Comparison of ENCODE assay signal across 8 cellular contexts in genomic region chr4:82889287-82889686, GRCh38. TPM values are rescaled to one million over a fixed set of nuclear protein-coding genes. Genes with fewer than 3 reads are reported as not detected.
A peak's percentile ranks its signal among the peaks of the same experiment; 100 is the strongest.
DNase-seq lines count a peak whose midpoint lies in the region; ATAC-seq lines count a peak whose summit lies in the region.

No MANE protein-coding gene starts in this region.

- H3K27ac Mint-ChIP-seq in activated T-cell treated with anti-CD3 and anti-CD28 coated beads, Interleukin-2, amount 50 U/mL, for 24 hours: peak overlapping the region; percentile 96
- H3K27ac Mint-ChIP-seq in activated CD8-positive, alpha-beta T cell treated with anti-CD3 and anti-CD28 coated beads, Interleukin-2, amount 10 ng/mL, durations not matched to agents 7 days and 5 days: no peak overlapping the region

- H3K4me3 Mint-ChIP-seq in activated T-cell treated with anti-CD3 and anti-CD28 coated beads, Interleukin-2, amount 50 U/mL, for 24 hours: peak overlapping the region; percentile 85
- H3K4me3 Mint-ChIP-seq in activated CD8-positive, alpha-beta T cell treated with anti-CD3 and anti-CD28 coated beads, Interleukin-2, amount 10 ng/mL, durations not matched to agents 7 days and 5 days: peak overlapping the region; percentile 93

- no peak for DNase-seq in activated T-cell treated with anti-CD3 and anti-CD28 coated beads, Interleukin-2, amount 50 U/mL, for 24 hours
- DNase-seq in activated T-cell treated with anti-CD3 and anti-CD28 coated beads, Interleukin-2, amount 50 U/mL, for 48 hours: no peak
- no peak for DNase-seq in activated CD8-positive, alpha-beta T cell treated with anti-CD3 and anti-CD28 coated beads, Interleukin-2, amount 10 ng/mL, durations not matched to agents 7 days and 5 days
- DNase-seq in NCI-H2081 (lab: John Stamatoyannopoulos, UW): no peak

- H3K4me3 ChIP-seq in iPS-15b (ENCODE audit: low read depth, low read length): peak overlapping the region; percentile 96
- H3K4me3 ChIP-seq in stomach smooth muscle (ENCODE audit: low read length in 2 of 2): peak overlapping the region; percentile 89 to 94

- H3K4me1 Mint-ChIP-seq in activated T-cell treated with anti-CD3 and anti-CD28 coated beads, Interleukin-2, amount 50 U/mL, for 24 hours (ENCODE audit: low read depth): peaks cover 58% of the 10 kb centered on the region
- peaks cover 43% of the 10 kb centered on the region for H3K4me1 Mint-ChIP-seq in activated CD8-positive, alpha-beta T cell treated with anti-CD3 and anti-CD28 coated beads, Interleukin-2, amount 10 ng/mL, durations not matched to agents 7 days and 5 days (ENCODE audit: low read depth)

- POLR2A ChIA-PET in activated CD8-positive, alpha-beta T cell treated with anti-CD3 and anti-CD28 coated beads, Interleukin-2, amount 10 ng/mL, durations not matched to agents 7 days and 5 days (lab: Charles Lee): interaction anchor here (1.0 to 4.1 kb wide), 5 partner anchors 11 to 124 kb away, joined by 5 to 26 read pairs (median 6); partner anchors contain the start of genes LIN54 and THAP9

- H3K27me3 ChIP-seq in iPS-15b (ENCODE audit: control insufficient read depth, insufficient read depth, low read length) (no peaks in the 10 kb centered on the region), stomach smooth muscle (ENCODE audit: control insufficient read depth in 1 of 2, insufficient read depth in 2 of 2, low read length in 2 of 2) (no peaks in the 10 kb centered on the region)

- H3K9ac ChIP-seq in iPS-15b (ENCODE audit: low read depth, low read length) (peak overlapping the region; percentile 98), stomach smooth muscle (ENCODE audit: low read length in 2 of 2) (no peak overlapping the region)

- peaks cover 60% of the 10 kb centered on the region for H3K36me3 Mint-ChIP-seq in activated T-cell treated with anti-CD3 and anti-CD28 coated beads, Interleukin-2, amount 50 U/mL, for 24 hours (ENCODE audit: low read depth)
- peaks cover 49% of the 10 kb centered on the region for H3K36me3 Mint-ChIP-seq in activated CD8-positive, alpha-beta T cell treated with anti-CD3 and anti-CD28 coated beads, Interleukin-2, amount 10 ng/mL, durations not matched to agents 7 days and 5 days (ENCODE audit: low read depth)

- H3K9me3 Mint-ChIP-seq in activated T-cell treated with anti-CD3 and anti-CD28 coated beads, Interleukin-2, amount 50 U/mL, for 24 hours: no peaks in the 10 kb centered on the region
- H3K9me3 Mint-ChIP-seq in activated CD8-positive, alpha-beta T cell treated with anti-CD3 and anti-CD28 coated beads, Interleukin-2, amount 10 ng/mL, durations not matched to agents 7 days and 5 days (ENCODE audit: insufficient read depth): no peaks in the 10 kb centered on the region

- H3K36me3 ChIP-seq in iPS-15b (ENCODE audit: control insufficient read depth, insufficient read depth, low read length) (peaks cover 7% of the 10 kb centered on the region), stomach smooth muscle (ENCODE audit: control insufficient read depth in 2 of 2, insufficient read depth in 2 of 2, low read length in 2 of 2) (peaks cover 0 to 5% of the 10 kb centered on the region in 2 donors)

- H3K9me3 ChIP-seq in iPS-15b (ENCODE audit: control insufficient read depth, insufficient read depth, low read length) (no peaks in the 10 kb centered on the region), stomach smooth muscle (ENCODE audit: control insufficient read depth in 2 of 2, low read length in 2 of 2) (no peaks in the 10 kb centered on the region)

- no peak overlapping the region for H3K27ac ChIP-seq in stomach smooth muscle (ENCODE audit: low read length)

- H3K4me1 ChIP-seq in iPS-15b (ENCODE audit: control insufficient read depth, insufficient read depth, low read length) (peaks cover 3% of the 10 kb centered on the region), stomach smooth muscle (ENCODE audit: control insufficient read depth, insufficient read depth, low read length) (peaks cover 3% of the 10 kb centered on the region)

- H3K27me3 Mint-ChIP-seq in activated T-cell treated with anti-CD3 and anti-CD28 coated beads, Interleukin-2, amount 50 U/mL, for 24 hours: no peaks in the 10 kb centered on the region
- H3K27me3 Mint-ChIP-seq in activated CD8-positive, alpha-beta T cell treated with anti-CD3 and anti-CD28 coated beads, Interleukin-2, amount 10 ng/mL, durations not matched to agents 7 days and 5 days (ENCODE audit: low read depth): no peaks in the 10 kb centered on the region

- CTCF ChIA-PET in activated CD8-positive, alpha-beta T cell treated with anti-CD3 and anti-CD28 coated beads, Interleukin-2, amount 10 ng/mL, durations not matched to agents 7 days and 5 days (lab: Charles Lee): interaction anchor here (0.7 to 2.7 kb wide), 5 partner anchors 10 to 37 kb away, joined by 3 to 15 read pairs (median 5); no protein-coding TSS in a partner anchor

- ATAC-seq in activated CD8-positive, alpha-beta T cell treated with anti-CD3 and anti-CD28 coated beads, Interleukin-2, amount 10 ng/mL, durations not matched to agents 7 days and 5 days: no peak
- no peak for ATAC-seq in GM18907 (IDR thresholded peaks at IDR 0.05; ENCODE audit: unreplicated experiment)
- ATAC-seq in GM19463 (IDR thresholded peaks at IDR 0.05; ENCODE audit: unreplicated experiment): no peak

RNA-seq across cellular contexts. Expression of gene SEC31A, which starts 1.7 kb away (rescaled TPM):
- total RNA-seq in activated CD8-positive, alpha-beta T cell treated with anti-CD3 and anti-CD28 coated beads, Interleukin-2, amount 10 ng/mL, durations not matched to agents 7 days and 5 days: 100 to 1,000 TPM; 111 to 113 TPM

RNA-seq across cellular contexts. Expression of gene THAP9, which starts 11.2 kb away (rescaled TPM):
- total RNA-seq in activated CD8-positive, alpha-beta T cell treated with anti-CD3 and anti-CD28 coated beads, Interleukin-2, amount 10 ng/mL, durations not matched to agents 7 days and 5 days: 1 to 10 TPM; 3.1 to 3.3 TPM
